In genomic region chr19:30214651-30215051, GRCh38 we compare ENCODE assay signal across 1 cellular context.
TF ChIP-seq lines count a peak whose summit lies in the region.

No MANE protein-coding gene starts in this region.

TF ChIP-seq in GM12878, 131 proteins besides CTCF, POLR2A, EP300 and RAD21 (continued from another document):
- TF ChIP-seq ZBTB4 (CRISPR knock-in tag; IDR thresholded peaks at IDR 0.05): no peak
- TF ChIP-seq MAX (IDR thresholded peaks at IDR 0.05; ENCODE audit: low read depth, low read length): no peak
- TF ChIP-seq IKZF2 (IDR thresholded peaks at IDR 0.05): no peak
- TF ChIP-seq TCF7 (IDR thresholded peaks at IDR 0.05; ENCODE audit: borderline replicate concordance): no peak
- TF ChIP-seq EZH2 (IDR thresholded peaks at IDR 0.05; ENCODE audit: borderline replicate concordance, control insufficient read depth, low read depth, low read length): no peak
- TF ChIP-seq ZNF217 (IDR thresholded peaks at IDR 0.05): no peak
